In genomic region chr5:3153226-3153858, GRCh38 we compare ENCODE assay signal across 13 cellular contexts.
"Had no signal": no experiment of that assay in that cellular context is flagged by ENCODE, and none has a peak within 500 bp of the region (broad histone marks: within the 10 kb centered on the region; RNA-seq: fewer than 3 reads in every experiment).

No MANE protein-coding gene starts in this region.

- H3K27me3 ChIP-seq: colonic mucosa, foreskin keratinocyte, hepatocyte, right atrium auricular region had no signal

- H3K4me3 ChIP-seq: colonic mucosa, hepatocyte, right atrium auricular region had no signal

- H2AFZ ChIP-seq: hepatocyte had no signal

- FAIRE-seq: kidney, small intestine had no signal

- DNase-seq: colonic mucosa; dermis blood vessel endothelial cell; foreskin keratinocyte; head of caudate nucleus; kidney; left colon; naive thymus-derived CD8-positive, alpha-beta T cell; small intestine; stimulated activated CD4-positive, alpha-beta T cell treated with anti-CD3 and anti-CD28 coated beads, Interleukin-2, amount 100 ng/mL, for 48 hours; stimulated activated naive CD4-positive, alpha-beta T cell treated with Interleukin-2 at 50 U/mL for 16 hours; trophoblast cell had no signal

- H3K79me2 ChIP-seq: hepatocyte had no signal

- H3K27ac ChIP-seq: colonic mucosa, foreskin keratinocyte, hepatocyte, right atrium auricular region had no signal

- H3K9me3 ChIP-seq: colonic mucosa, right atrium auricular region had no signal

- ATAC-seq: foreskin keratinocyte; left colon; naive thymus-derived CD8-positive, alpha-beta T cell had no signal

- H3K36me3 ChIP-seq: colonic mucosa, right atrium auricular region had no signal

- H3K4me1 ChIP-seq: colonic mucosa, foreskin keratinocyte, right atrium auricular region had no signal

- H3K4me2 ChIP-seq: hepatocyte had no signal
